8 cellular contexts compared by ENCODE assay signal in genomic region chr19:42440357-42441046, GRCh38. TPM values are rescaled to one million over a fixed set of nuclear protein-coding genes. Genes with fewer than 3 reads are reported as not detected.
DNase-seq lines count a peak whose midpoint lies in the region; ATAC-seq and TF ChIP-seq lines count a peak whose summit lies in the region.

No MANE protein-coding gene starts in this region.

- no peaks in the 10 kb centered on the region for H3K36me3 Mint-ChIP-seq in CD4-positive, alpha-beta T cell (ENCODE audit: low read depth)
- no peaks in the 10 kb centered on the region for H3K36me3 Mint-ChIP-seq in activated T-cell treated with anti-CD3 and anti-CD28 coated beads, Interleukin-2, amount 50 U/mL, for 72 hours (ENCODE audit: insufficient read depth in 2 of 2)

- peak; percentile 98 for TF ChIP-seq CTCF in CD4-positive, alpha-beta T cell (IDR thresholded peaks at IDR 0.05)
- TF ChIP-seq CTCF in Panc1 (IDR thresholded peaks at IDR 0.05) (peak; percentile 93), fibroblast of pulmonary artery (IDR thresholded peaks at IDR 0.05; ENCODE audit: low read length, missing control alignments) (peak; percentile 90), thyroid gland (IDR thresholded peaks at IDR 0.05) (peak; percentile 55 to 91 (median 74))

- no peaks in the 10 kb centered on the region for H3K9me3 Mint-ChIP-seq in CD4-positive, alpha-beta T cell
- no peaks in the 10 kb centered on the region for H3K9me3 Mint-ChIP-seq in activated T-cell treated with anti-CD3 and anti-CD28 coated beads, Interleukin-2, amount 50 U/mL, for 72 hours

- intact Hi-C loops in CD4-positive, alpha-beta T cell (cut with DNase I, micrococcal nuclease), result loop anchor here in 1 of 2 experiments (1.0 kb wide), 2 partner anchors 10 to 332 kb away; no protein-coding TSS in a partner anchor
- intact Hi-C loops in Panc1 (cut with micrococcal nuclease; ENCODE audit: unreplicated experiment) (no loop called here), thyroid gland (cut with DNase I) (no loop called here)

- ATAC-seq in CD4-positive, alpha-beta T cell (ENCODE audit: poor library complexity), result peak; percentile 54
- peak; percentile 65; the same call in 1 of the 2 replicates for ATAC-seq in Panc1
- ATAC-seq in activated T-cell treated with anti-CD3 and anti-CD28 coated beads, Interleukin-2, amount 50 U/mL, for 72 hours (replicated peaks in 1 of 2), result peak; percentile 77 to 78
- no peak for ATAC-seq in GM18870 (IDR thresholded peaks at IDR 0.05; ENCODE audit: unreplicated experiment)

- no peaks in the 10 kb centered on the region for H3K27me3 ChIP-seq in CD4-positive, alpha-beta T cell (ENCODE audit: control insufficient read depth, insufficient read depth, low read length)
- H3K27me3 ChIP-seq in Panc1 (ENCODE audit: control insufficient read depth, insufficient read depth, low read length) (no peaks in the 10 kb centered on the region), thyroid gland (no peaks in the 10 kb centered on the region)

- TF ChIP-seq POLR2A in thyroid gland (IDR thresholded peaks at IDR 0.05), result no peak

- H3K9me3 ChIP-seq in CD4-positive, alpha-beta T cell (ENCODE audit: control insufficient read depth, low read length), result no peaks in the 10 kb centered on the region
- H3K9me3 ChIP-seq in Panc1 (ENCODE audit: control insufficient read depth, insufficient read depth, low read depth, low read length), result no peaks in the 10 kb centered on the region
- H3K9me3 ChIP-seq in thyroid gland, result no peaks in the 10 kb centered on the region

- no peaks in the 10 kb centered on the region for H3K36me3 ChIP-seq in Panc1 (ENCODE audit: control insufficient read depth, insufficient read depth, low read length)
- H3K36me3 ChIP-seq in thyroid gland, result no peaks in the 10 kb centered on the region

- CTCF ChIA-PET in CD4-positive, alpha-beta T cell (lab: Charles Lee), result interaction anchor here (0.6 to 2.8 kb wide), 10 partner anchors 10 to 331 kb away, joined by 3 to 32 read pairs (median 5); partner anchors contain the start of gene CEACAM1
- CTCF ChIA-PET in Panc1 (lab: Charles Lee), result interaction anchor here (0.6 to 1.5 kb wide), 3 partner anchors 17 to 108 kb away, joined by 3 to 8 read pairs (median 4); no protein-coding TSS in a partner anchor

- POLR2A ChIA-PET in CD4-positive, alpha-beta T cell (lab: Charles Lee), result interaction anchor here (1.2 to 2.4 kb wide), 3 partner anchors 10 to 20 kb away, joined by 5 to 14 read pairs (median 13); no protein-coding TSS in a partner anchor
- POLR2A ChIA-PET in Panc1 (lab: Charles Lee), result interaction anchor here (0.6 kb wide), 1 partner anchor 240 kb away, joined by 3 read pairs; no protein-coding TSS in a partner anchor

- peak overlapping the region; percentile 8 for H3K27ac Mint-ChIP-seq in CD4-positive, alpha-beta T cell
- no peak overlapping the region for H3K27ac Mint-ChIP-seq in activated T-cell treated with anti-CD3 and anti-CD28 coated beads, Interleukin-2, amount 50 U/mL, for 72 hours

- H3K4me3 ChIP-seq in Panc1 (ENCODE audit: low read depth in 2 of 2, low read length in 2 of 2) (no peak overlapping the region), fibroblast of pulmonary artery (replicated peaks; ENCODE audit: low read depth, low read length) (no peak overlapping the region), thyroid gland (replicated peaks in 1 of 3) (no peak overlapping the region)

- WGBS in thyroid gland, 2 donors, result 29 to 42% methylated on average over 16 of the region's 16 CpGs

- no peak overlapping the region for H3K27ac ChIP-seq in CD4-positive, alpha-beta T cell (ENCODE audit: low read depth, low read length)
- no peak overlapping the region for H3K27ac ChIP-seq in Panc1 (ENCODE audit: low read length)
- H3K27ac ChIP-seq in thyroid gland, result no peak overlapping the region

- in situ Hi-C loops in Panc1 (cut with HindIII; ENCODE audit: low pct_unique_long_range_greater_than_20kb, low sequenced_read_pairs), result no loop called here

- no peaks in the 10 kb centered on the region for H3K27me3 Mint-ChIP-seq in CD4-positive, alpha-beta T cell
- H3K27me3 Mint-ChIP-seq in activated T-cell treated with anti-CD3 and anti-CD28 coated beads, Interleukin-2, amount 50 U/mL, for 72 hours (ENCODE audit: low read depth), result no peaks in the 10 kb centered on the region

- DNase-seq in CD4-positive, alpha-beta T cell, result peak; percentile 65 to 85 (median 76)
- peak; percentile 50 for DNase-seq in HCEC 1CT
- no peak for DNase-seq in Panc1 (ENCODE audit: low read depth, low spot score)
- peak; percentile 81 to 89 for DNase-seq in activated T-cell treated with anti-CD3 and anti-CD28 coated beads, Interleukin-2, amount 50 U/mL, for 72 hours
- DNase-seq in fibroblast of pulmonary artery (ENCODE audit: low read depth), result peak; percentile 81
- peak in 37 of 56 donors; percentile 6 to 79 (median 39) for DNase-seq in nucleus accumbens (lab: John Stamatoyannopoulos, UW)
- peak; percentile 66 to 78 for DNase-seq in thyroid gland

- no TSS peak for BruUV-seq in Panc1 (replicated peaks; lab: Mats Ljungman, UMichigan)

- H3K4me1 ChIP-seq in Panc1 (ENCODE audit: control insufficient read depth, insufficient read depth, low read length) (no peaks in the 10 kb centered on the region), thyroid gland (peaks cover 4 to 26% of the 10 kb centered on the region in 2 donors)

- peaks cover 46% of the 10 kb centered on the region for H3K4me1 Mint-ChIP-seq in CD4-positive, alpha-beta T cell (ENCODE audit: low read depth)
- peaks cover 23% of the 10 kb centered on the region for H3K4me1 Mint-ChIP-seq in activated T-cell treated with anti-CD3 and anti-CD28 coated beads, Interleukin-2, amount 50 U/mL, for 72 hours (ENCODE audit: low read depth)

- peak overlapping the region; percentile 8 for H3K4me3 Mint-ChIP-seq in CD4-positive, alpha-beta T cell
- H3K4me3 Mint-ChIP-seq in activated T-cell treated with anti-CD3 and anti-CD28 coated beads, Interleukin-2, amount 50 U/mL, for 72 hours, result peak overlapping the region in 1 of 2 donors; percentile 49

RNA-seq across cellular contexts. Expression of gene CXCL17, which starts 2.2 kb away (rescaled TPM):
- not detected for total RNA-seq in CD4-positive, alpha-beta T cell
- total RNA-seq in Panc1 (2021; ENCODE audit: unreplicated experiment), result not detected
- not detected for polyA plus RNA-seq in Panc1 (2012; ENCODE audit: insufficient read length)
- not detected for total RNA-seq in activated T-cell treated with anti-CD3 and anti-CD28 coated beads, Interleukin-2, amount 50 U/mL, for 72 hours
- total RNA-seq in thyroid gland, result not detected

RNA-seq across cellular contexts. Expression of gene LIPE, which starts 13.3 kb away (rescaled TPM):
- total RNA-seq in CD4-positive, alpha-beta T cell, result 1 to 10 TPM; 7.6 to 8.2 TPM
- total RNA-seq in Panc1 (2021; ENCODE audit: unreplicated experiment) (3.4 TPM), thyroid gland (10 to 100 TPM in 1 of 4 donors, 1 to 10 TPM in 3; 4.0 to 10.0 (median 7.4) TPM)
- 4.1 TPM for polyA plus RNA-seq in Panc1 (2012; ENCODE audit: insufficient read length)
- 10 to 100 TPM; 46.5 to 53.8 TPM for total RNA-seq in activated T-cell treated with anti-CD3 and anti-CD28 coated beads, Interleukin-2, amount 50 U/mL, for 72 hours

RNA-seq across cellular contexts. Expression of gene CNFN, which starts 50.4 kb away (rescaled TPM):
- not detected for total RNA-seq in CD4-positive, alpha-beta T cell
- total RNA-seq in Panc1 (2021; ENCODE audit: unreplicated experiment) (4.6 TPM), thyroid gland (1 to 10 TPM in 1 of 4 donors, not detected in 3; 1.0 TPM)
- polyA plus RNA-seq in Panc1 (2012; ENCODE audit: insufficient read length), result 16.7 TPM
- 1 to 10 TPM in 1 of 2 donors, under 1 TPM in 1; 0.53 to 2.1 TPM for total RNA-seq in activated T-cell treated with anti-CD3 and anti-CD28 coated beads, Interleukin-2, amount 50 U/mL, for 72 hours

Comparison
In these comparisons a context has a peak if more than half of its experiments do, and no peak if none do; other contexts are left out.
1. RNA of gene LIPE, which starts 13.3 kb away (total RNA-seq): 46.5 to 53.8 TPM in activated T-cell treated with anti-CD3 and anti-CD28 coated beads, Interleukin-2, amount 50 U/mL, for 72 hours; 7.6 to 8.2 TPM in CD4-positive, alpha-beta T cell, 4.0 to 10.0 TPM in thyroid gland and 3.4 TPM in Panc1 (single experiment); every median in the first group is over 4 times any median in the second.
2. Peak in every context shown above with its lines, with median percentiles within 50 percentile points of each other: CTCF ChIP-seq.